20 cellular contexts compared by ENCODE assay signal in the genomic region with DNA sequence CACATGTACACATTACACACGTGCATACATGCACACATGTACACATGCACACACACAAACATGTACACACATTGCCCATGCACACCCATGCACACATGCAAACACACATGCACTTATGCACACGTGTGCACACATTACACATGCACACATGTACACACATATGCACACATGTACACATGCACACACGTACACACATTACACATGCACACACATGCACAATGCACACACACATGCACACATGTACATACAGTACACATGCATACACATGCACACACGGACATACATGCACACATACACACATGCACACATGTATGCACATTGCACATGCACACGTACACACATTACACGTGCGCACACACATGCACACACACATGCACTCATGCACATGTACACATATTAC.
"Had no signal": no experiment of that assay in that cellular context is flagged by ENCODE, and none has a peak within 500 bp of the region (broad histone marks: within the 10 kb centered on the region; RNA-seq: fewer than 3 reads in every experiment).

No MANE protein-coding gene starts in this region.

- H3K9me3 Mint-ChIP-seq: immature natural killer cell had no signal

- H3K4me3 Mint-ChIP-seq: dendritic cell treated with granulocyte-macrophage colony-stimulating factor and Interleukin-4, amounts not matched to agents 40 ng/mL and 50 ng/mL, for 4 days; immature natural killer cell; naive thymus-derived CD4-positive, alpha-beta T cell; nephron progenitor cell; stimulated activated naive B cell treated with anti-CD40 and anti-IgM and Interleukin-4, amounts not matched to agents 10 μg/mL and 1 μg/mL and 100 μg/mL, for 72 hours; stimulated activated naive CD8-positive, alpha-beta T cell treated with anti-CD3 and anti-CD28 coated beads, Interleukin-15, amount 100 ng/mL, for 72 hours had no signal

- H3K27ac ChIP-seq: gastrocnemius medialis, neutrophil, sigmoid colon, skin epidermis, testis, tibial nerve had no signal

- H3K36me3 ChIP-seq: gastrocnemius medialis, neutrophil, sigmoid colon, tibial nerve had no signal

- ATAC-seq: gastrocnemius medialis; left colon; left ventricle myocardium superior; naive thymus-derived CD4-positive, alpha-beta T cell; stimulated activated naive B cell treated with anti-CD40 and anti-IgM and Interleukin-4, amounts not matched to agents 10 μg/mL and 1 μg/mL and 100 μg/mL, for 72 hours; stimulated activated naive CD8-positive, alpha-beta T cell treated with anti-CD3 and anti-CD28 coated beads, Interleukin-15, amount 100 ng/mL, for 72 hours had no signal

- DNase-seq: cerebellar nuclear complex; gastrocnemius medialis; immature natural killer cell; left colon; left ventricle myocardium superior; naive thymus-derived CD4-positive, alpha-beta T cell; nephron progenitor cell; posterior cingulate gyrus; sigmoid colon; stimulated activated CD4-positive, alpha-beta T cell treated with anti-CD3 and anti-CD28 coated beads, Interleukin-2, amount 100 ng/mL, for 24 hours; stimulated activated CD4-positive, alpha-beta T cell treated with anti-CD3 and anti-CD28 coated beads, Interleukin-4, amount 100 ng/mL, for 4 hours; stimulated activated naive B cell treated with anti-CD40 and anti-IgM and Interleukin-4, amounts not matched to agents 10 μg/mL and 1 μg/mL and 100 μg/mL, for 72 hours; stimulated activated naive CD8-positive, alpha-beta T cell treated with anti-CD3 and anti-CD28 coated beads, Interleukin-15, amount 100 ng/mL, for 72 hours; testis had no signal

- H3K27me3 Mint-ChIP-seq: dendritic cell treated with granulocyte-macrophage colony-stimulating factor and Interleukin-4, amounts not matched to agents 40 ng/mL and 50 ng/mL, for 4 days; naive thymus-derived CD4-positive, alpha-beta T cell; stimulated activated naive CD8-positive, alpha-beta T cell treated with anti-CD3 and anti-CD28 coated beads, Interleukin-15, amount 100 ng/mL, for 72 hours had no signal

- H3K4me1 Mint-ChIP-seq: immature natural killer cell; stimulated activated naive B cell treated with anti-CD40 and anti-IgM and Interleukin-4, amounts not matched to agents 10 μg/mL and 1 μg/mL and 100 μg/mL, for 72 hours had no signal

- H3K4me3 ChIP-seq: gastrocnemius medialis, lung, sigmoid colon, skin epidermis, testis, tibial nerve had no signal

- H3K27ac Mint-ChIP-seq: dendritic cell treated with granulocyte-macrophage colony-stimulating factor and Interleukin-4, amounts not matched to agents 40 ng/mL and 50 ng/mL, for 4 days; immature natural killer cell; nephron progenitor cell; stimulated activated naive B cell treated with anti-CD40 and anti-IgM and Interleukin-4, amounts not matched to agents 10 μg/mL and 1 μg/mL and 100 μg/mL, for 72 hours; stimulated activated naive CD8-positive, alpha-beta T cell treated with anti-CD3 and anti-CD28 coated beads, Interleukin-15, amount 100 ng/mL, for 72 hours had no signal

- FAIRE-seq: colon had no signal

- H3K36me3 Mint-ChIP-seq: immature natural killer cell; naive thymus-derived CD4-positive, alpha-beta T cell; stimulated activated naive B cell treated with anti-CD40 and anti-IgM and Interleukin-4, amounts not matched to agents 10 μg/mL and 1 μg/mL and 100 μg/mL, for 72 hours had no signal

- H3K4me1 ChIP-seq: gastrocnemius medialis, testis, tibial nerve had no signal

- H3K9me3 ChIP-seq: gastrocnemius medialis, neutrophil, sigmoid colon, testis, tibial nerve had no signal

- H3K27me3 ChIP-seq: neutrophil, testis had no signal
